Comparison of ENCODE assay signal across 16 cellular contexts in the genomic region with DNA sequence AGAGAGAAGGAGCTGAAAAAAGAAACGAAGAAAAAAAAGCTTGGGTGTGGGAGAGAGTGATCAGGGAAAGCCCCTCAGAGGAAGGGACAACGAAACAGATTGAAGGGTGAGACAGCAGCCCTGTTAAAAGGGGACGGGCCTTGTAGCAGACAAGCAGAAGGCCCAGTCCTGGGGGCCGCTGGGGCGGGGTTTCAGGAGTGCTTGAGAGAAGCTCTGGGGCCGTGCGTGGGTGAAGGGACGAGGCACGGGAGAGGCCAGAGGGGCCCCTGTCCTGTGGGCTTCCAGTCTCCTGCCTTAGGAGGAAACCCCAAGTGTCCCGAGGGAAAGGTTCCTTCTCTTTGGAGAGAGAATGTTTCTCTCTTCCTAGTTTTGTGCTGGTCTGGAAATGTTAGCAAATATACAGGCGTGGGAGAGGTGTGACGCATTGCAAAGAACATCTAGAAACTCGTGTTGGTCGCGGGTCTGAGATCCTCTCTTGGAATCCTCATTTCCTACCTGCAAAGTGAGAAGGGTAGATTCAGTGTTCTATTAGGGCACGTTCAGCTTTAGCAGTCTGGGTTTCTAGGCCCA. TPM values are rescaled to one million over a fixed set of nuclear protein-coding genes. Genes with fewer than 3 reads are reported as not detected.
A peak's percentile ranks its signal among the peaks of the same experiment; 100 is the strongest.
DNase-seq lines count a peak whose midpoint lies in the region; ATAC-seq and TF ChIP-seq lines count a peak whose summit lies in the region.
"Had no signal": no experiment of that assay in that cellular context is flagged by ENCODE, and none has a peak within 500 bp of the region (broad histone marks: within the 10 kb centered on the region; RNA-seq: fewer than 3 reads in every experiment).

No MANE protein-coding gene starts in this region.

- no peaks in the 10 kb centered on the region for H3K27me3 Mint-ChIP-seq in WTC11 (ENCODE audit: low read depth)
- H3K27me3 Mint-ChIP-seq in activated T-cell treated with anti-CD3 and anti-CD28 coated beads, Interleukin-2, amount 50 U/mL, for 72 hours (ENCODE audit: low read depth): no peaks in the 10 kb centered on the region
- H3K27me3 Mint-ChIP-seq: activated CD4-positive, alpha-beta T cell treated with anti-CD3 and anti-CD28 coated beads, Interleukin-2, amount 10 ng/mL, durations not matched to agents 7 days and 5 days had no signal

- H3K9me3 ChIP-seq in right atrium auricular region (no peaks in the 10 kb centered on the region), parathyroid adenoma (ENCODE audit: control insufficient read depth, low read length) (no peaks in the 10 kb centered on the region)

- H3K79me2 ChIP-seq in ACC112 (ENCODE audit: control insufficient read depth, insufficient read depth, low read length, unreplicated experiment) (no peaks in the 10 kb centered on the region), parathyroid adenoma (no peaks in the 10 kb centered on the region)

- POLR2A ChIA-PET in WTC11 (lab: Charles Lee): no interaction called here

- H3K4me1 ChIP-seq in ACC112 (ENCODE audit: control insufficient read depth, insufficient read depth, low read length, unreplicated experiment) (peaks cover 44% of the 10 kb centered on the region), right atrium auricular region (peaks cover 0 to 57% of the 10 kb centered on the region in 2 donors), parathyroid adenoma (peaks cover 5% of the 10 kb centered on the region)

- H3K36me3 ChIP-seq in ACC112 (ENCODE audit: insufficient read depth, low read length) (no peaks in the 10 kb centered on the region), right atrium auricular region (peaks cover 30% of the 10 kb centered on the region), parathyroid adenoma (ENCODE audit: control insufficient read depth, insufficient read depth, low read length) (no peaks in the 10 kb centered on the region)

- peaks cover 3% of the 10 kb centered on the region; the same call in 1 of the 2 replicates for H3K4me1 Mint-ChIP-seq in WTC11
- H3K4me1 Mint-ChIP-seq in activated T-cell treated with anti-CD3 and anti-CD28 coated beads, Interleukin-2, amount 50 U/mL, for 72 hours (ENCODE audit: low read depth): no peaks in the 10 kb centered on the region
- H3K4me1 Mint-ChIP-seq: activated CD4-positive, alpha-beta T cell treated with anti-CD3 and anti-CD28 coated beads, Interleukin-2, amount 10 ng/mL, durations not matched to agents 7 days and 5 days had no signal

- ATAC-seq in WTC11 (no peak), GM21390 (IDR thresholded peaks at IDR 0.05; ENCODE audit: unreplicated experiment) (no peak)
- no peak for ATAC-seq in activated T-cell treated with anti-CD3 and anti-CD28 coated beads, Interleukin-2, amount 50 U/mL, for 72 hours (replicated peaks in 1 of 2)

- H3K4me3 ChIP-seq in ACC112 (ENCODE audit: low read depth, low read length) (no peak overlapping the region), right atrium auricular region (no peak overlapping the region), parathyroid adenoma (ENCODE audit: low read depth, low read length) (no peak overlapping the region)

- H3K27me3 ChIP-seq in ACC112 (ENCODE audit: insufficient read depth, low read length) (no peaks in the 10 kb centered on the region), right atrium auricular region (no peaks in the 10 kb centered on the region), parathyroid adenoma (ENCODE audit: control insufficient read depth, insufficient read depth, low read length) (no peaks in the 10 kb centered on the region)

- peak overlapping the region; percentile 92 for H3K27ac ChIP-seq in ACC112 (ENCODE audit: low read depth, low read length)
- peak overlapping the region; percentile 80 to 93 for H3K27ac ChIP-seq in right atrium auricular region
- H3K27ac ChIP-seq in parathyroid adenoma: peak overlapping the region; percentile 63

- H3K4me2 ChIP-seq in parathyroid adenoma (ENCODE audit: low read length): no peak overlapping the region

- no peak overlapping the region for H2AFZ ChIP-seq in ACC112 (ENCODE audit: low read length, unreplicated experiment)
- H2AFZ ChIP-seq in parathyroid adenoma: no peak overlapping the region

- no peak for DNase-seq in WTC11 (ENCODE audit: low spot score)
- DNase-seq in right atrium auricular region (ENCODE audit: low spot score): peak; percentile 57
- no peak for DNase-seq in GM03348 (ENCODE audit: low spot score)
- no peak for DNase-seq in activated T-cell treated with anti-CD3 and anti-CD28 coated beads, Interleukin-2, amount 50 U/mL, for 72 hours
- no peak for DNase-seq in AG08395 (ENCODE audit: low spot score)
- DNase-seq: activated CD4-positive, alpha-beta T cell treated with anti-CD3 and anti-CD28 coated beads, Interleukin-2, amount 10 ng/mL, durations not matched to agents 7 days and 5 days; DND-41; effector CD4-positive, alpha-beta T cell; OCI-M1; stimulated activated CD4-positive, alpha-beta T cell treated with anti-CD3 and anti-CD28 coated beads, Interleukin-12 subunit alpha, Interleukin-12 subunit beta, amount 100 ng/mL, for 4 hours had no signal

- peak overlapping the region; percentile 61 for H3K27ac Mint-ChIP-seq in WTC11
- H3K27ac Mint-ChIP-seq in activated T-cell treated with anti-CD3 and anti-CD28 coated beads, Interleukin-2, amount 50 U/mL, for 72 hours: no peak overlapping the region
- H3K27ac Mint-ChIP-seq: activated CD4-positive, alpha-beta T cell treated with anti-CD3 and anti-CD28 coated beads, Interleukin-2, amount 10 ng/mL, durations not matched to agents 7 days and 5 days; T-helper 1 cell treated with Interleukin-12 subunit alpha and Interleukin-12 subunit beta and Interleukin-4 antibody, amounts not matched to agents 30 μg/mL and 1 μg/mL, for 36 hours had no signal

- no peak for TF ChIP-seq CTCF in WTC11 (IDR thresholded peaks at IDR 0.05)
- TF ChIP-seq CTCF in right atrium auricular region (IDR thresholded peaks at IDR 0.05): no peak
- no peak for TF ChIP-seq CTCF in parathyroid adenoma (IDR thresholded peaks at IDR 0.05)

- H3K4me3 Mint-ChIP-seq in WTC11: no peak overlapping the region
- no peak overlapping the region for H3K4me3 Mint-ChIP-seq in activated T-cell treated with anti-CD3 and anti-CD28 coated beads, Interleukin-2, amount 50 U/mL, for 72 hours
- H3K4me3 Mint-ChIP-seq: activated CD4-positive, alpha-beta T cell treated with anti-CD3 and anti-CD28 coated beads, Interleukin-2, amount 10 ng/mL, durations not matched to agents 7 days and 5 days; T-helper 1 cell treated with Interleukin-12 subunit alpha and Interleukin-12 subunit beta and Interleukin-4 antibody, amounts not matched to agents 30 μg/mL and 1 μg/mL, for 36 hours had no signal

- H3K9me3 Mint-ChIP-seq in WTC11: no peaks in the 10 kb centered on the region
- H3K9me3 Mint-ChIP-seq in activated T-cell treated with anti-CD3 and anti-CD28 coated beads, Interleukin-2, amount 50 U/mL, for 72 hours: no peaks in the 10 kb centered on the region
- H3K9me3 Mint-ChIP-seq: activated CD4-positive, alpha-beta T cell treated with anti-CD3 and anti-CD28 coated beads, Interleukin-2, amount 10 ng/mL, durations not matched to agents 7 days and 5 days; T-helper 1 cell treated with Interleukin-12 subunit alpha and Interleukin-12 subunit beta and Interleukin-4 antibody, amounts not matched to agents 30 μg/mL and 1 μg/mL, for 36 hours had no signal

- H3K36me3 Mint-ChIP-seq in WTC11: no peaks in the 10 kb centered on the region
- no peaks in the 10 kb centered on the region for H3K36me3 Mint-ChIP-seq in activated T-cell treated with anti-CD3 and anti-CD28 coated beads, Interleukin-2, amount 50 U/mL, for 72 hours (ENCODE audit: insufficient read depth in 2 of 2)

- no peak overlapping the region for H3K9ac ChIP-seq in parathyroid adenoma

- CTCF ChIA-PET in WTC11 (lab: Charles Lee): interaction anchor here (1.1 to 2.6 kb wide), 4 partner anchors 10 to 439 kb away, joined by 3 to 7 read pairs (median 6); partner anchors contain the start of gene SNX19

TF ChIP-seq in WTC11, 78 proteins besides CTCF, POLR2A, EP300 and RAD21:
- TF ChIP-seq ZNF425 (CRISPR knock-in tag; conservative IDR thresholded peaks at IDR 0.05): no peak
- TF ChIP-seq TEAD1 (CRISPR knock-in tag; IDR thresholded peaks at IDR 0.05): no peak

RNA-seq across cellular contexts. Expression of gene ADAMTS15, which starts 28.6 kb away (rescaled TPM):
- total RNA-seq in WTC11 (2021): 3.1 to 3.7 TPM (median 3.2 TPM) in 3 replicates
- total RNA-seq in right atrium auricular region: 10 to 100 TPM; 17.5 to 21.2 TPM
- under 1 TPM; 0.05 to 0.07 TPM for total RNA-seq in activated T-cell treated with anti-CD3 and anti-CD28 coated beads, Interleukin-2, amount 50 U/mL, for 72 hours

RNA-seq across cellular contexts. Expression of gene ADAMTS8, which starts 48.6 kb away (rescaled TPM):
- total RNA-seq in WTC11 (2021): 9.9 to 10.4 TPM (median 10.2 TPM) in 3 replicates
- total RNA-seq in right atrium auricular region: 1 to 10 TPM; 2.5 to 7.8 TPM
- total RNA-seq in activated T-cell treated with anti-CD3 and anti-CD28 coated beads, Interleukin-2, amount 50 U/mL, for 72 hours: not detected
- total RNA-seq: activated CD4-positive, alpha-beta T cell treated with anti-CD3 and anti-CD28 coated beads, Interleukin-2, amount 10 ng/mL, durations not matched to agents 7 days and 5 days; glomerular endothelial cell; HepG2 had no signal
